8 cellular contexts compared by ENCODE assay signal in the genomic region with DNA sequence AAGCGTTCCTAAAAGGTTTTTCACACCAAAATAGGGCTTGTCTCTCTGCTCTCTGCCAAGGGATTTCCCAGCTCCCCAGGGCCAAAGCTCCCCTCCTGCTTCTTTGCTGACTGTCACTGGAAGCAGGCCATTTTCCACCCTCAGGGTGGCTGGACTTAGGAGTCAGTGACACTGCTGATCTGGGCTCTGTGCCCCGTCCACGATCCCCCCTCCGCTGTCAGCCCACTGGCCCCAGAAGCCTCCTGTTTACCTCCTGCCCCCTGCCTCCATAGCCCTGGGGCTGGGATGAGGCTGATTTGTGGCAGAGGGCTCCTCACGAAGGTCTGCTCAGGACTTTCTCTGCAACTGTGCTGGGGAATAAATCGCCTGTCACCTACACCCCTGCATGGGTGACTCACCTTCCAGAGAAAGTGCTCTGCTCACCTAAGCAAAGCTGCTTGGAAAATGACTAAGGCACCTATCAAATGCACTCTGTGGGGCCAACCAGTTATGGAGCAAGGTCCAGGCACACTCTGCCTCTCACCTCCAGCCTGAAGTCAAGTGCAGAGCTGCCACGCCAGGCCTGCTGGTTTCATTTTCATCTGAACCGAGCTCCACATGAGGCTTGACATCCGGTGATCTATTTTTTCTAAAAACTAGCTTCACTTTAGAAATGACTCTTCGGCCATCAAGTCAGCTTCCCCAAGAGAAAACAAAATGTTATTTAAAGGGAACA. TPM values are rescaled to one million over a fixed set of nuclear protein-coding genes. Genes with fewer than 3 reads are reported as not detected.
DNase-seq lines count a peak whose midpoint lies in the region; ATAC-seq, FAIRE-seq and TF ChIP-seq lines count a peak whose summit lies in the region.

No MANE protein-coding gene starts in this region.

- intact Hi-C loops in posterior vena cava (cut with DNase I) = no loop called here

- H3K36me3 ChIP-seq in bronchial epithelial cell (ENCODE audit: control insufficient read depth, insufficient read depth, low read length) = peaks cover 3% of the 10 kb centered on the region

- H3K4me3 ChIP-seq in bronchial epithelial cell (ENCODE audit: low read depth, low read length) = no peak overlapping the region

- no peaks in the 10 kb centered on the region for H3K27me3 ChIP-seq in bronchial epithelial cell (ENCODE audit: control insufficient read depth, insufficient read depth, low read length)

- H3K4me1 Mint-ChIP-seq in mesothelial cell of epicardium = peaks cover 59% of the 10 kb centered on the region
- H3K4me1 Mint-ChIP-seq in stimulated activated naive B cell treated with anti-CD40 and anti-IgM and Interleukin-4, amounts not matched to agents 10 μg/mL and 1 μg/mL and 100 μg/mL, for 72 hours = peaks cover 53 to 74% of the 10 kb centered on the region in 2 donors

- H3K36me3 Mint-ChIP-seq in mesothelial cell of epicardium = peaks cover 5% of the 10 kb centered on the region
- peaks cover 75 to 86% of the 10 kb centered on the region in 2 donors for H3K36me3 Mint-ChIP-seq in stimulated activated naive B cell treated with anti-CD40 and anti-IgM and Interleukin-4, amounts not matched to agents 10 μg/mL and 1 μg/mL and 100 μg/mL, for 72 hours

- no peaks in the 10 kb centered on the region for H3K27me3 Mint-ChIP-seq in mesothelial cell of epicardium (ENCODE audit: low read depth)
- no peaks in the 10 kb centered on the region for H3K27me3 Mint-ChIP-seq in stimulated activated naive B cell treated with anti-CD40 and anti-IgM and Interleukin-4, amounts not matched to agents 10 μg/mL and 1 μg/mL and 100 μg/mL, for 72 hours

- FAIRE-seq in bronchial epithelial cell (lab: Jason Lieb, UNC) = no peak

- no peak overlapping the region for H3K4me3 Mint-ChIP-seq in mesothelial cell of epicardium
- H3K4me3 Mint-ChIP-seq in stimulated activated naive B cell treated with anti-CD40 and anti-IgM and Interleukin-4, amounts not matched to agents 10 μg/mL and 1 μg/mL and 100 μg/mL, for 72 hours = peak overlapping the region; percentile 81 to 94

- DNase-seq in DMS53 treated with DMSO at 0.1 percent for 48 hours (lab: John Stamatoyannopoulos, UW; ENCODE audit: unreplicated experiment) = peak; percentile 98
- DNase-seq in bronchial epithelial cell (ENCODE audit: low read depth) = peak; percentile 97
- DNase-seq in mesothelial cell of epicardium (ENCODE audit: low spot score in 2 of 2, unreplicated experiment in 2 of 2) = no peak
- DNase-seq in stimulated activated naive B cell treated with anti-CD40 and anti-IgM and Interleukin-4, amounts not matched to agents 10 μg/mL and 1 μg/mL and 100 μg/mL, for 72 hours = peak; percentile 82
- DNase-seq in posterior vena cava (ENCODE audit: low spot score) = no peak
- no peak for DNase-seq in inferior parietal cortex (ENCODE audit: extremely low spot score)

- H3K27ac Mint-ChIP-seq in mesothelial cell of epicardium = peak overlapping the region; percentile 78
- peak overlapping the region; percentile 97 for H3K27ac Mint-ChIP-seq in stimulated activated naive B cell treated with anti-CD40 and anti-IgM and Interleukin-4, amounts not matched to agents 10 μg/mL and 1 μg/mL and 100 μg/mL, for 72 hours

- TF ChIP-seq CTCF in VCaP (conservative IDR thresholded peaks at IDR 0.05) (no peak), bronchial epithelial cell (IDR thresholded peaks at IDR 0.05; ENCODE audit: insufficient read depth, low read length, severe bottlenecking) (no peak), mesothelial cell of epicardium (IDR thresholded peaks at IDR 0.05; ENCODE audit: unreplicated experiment) (no peak)

- H3K27ac ChIP-seq in VCaP = peak overlapping the region; percentile 74

- ATAC-seq in HG03066 (IDR thresholded peaks at IDR 0.05; ENCODE audit: low read depth, unreplicated experiment) = peak; percentile 31
- peak; percentile 53 to 59 for ATAC-seq in stimulated activated naive B cell treated with anti-CD40 and anti-IgM and Interleukin-4, amounts not matched to agents 10 μg/mL and 1 μg/mL and 100 μg/mL, for 72 hours (replicated peaks)

- no peaks in the 10 kb centered on the region for H3K9me3 Mint-ChIP-seq in mesothelial cell of epicardium
- no peaks in the 10 kb centered on the region for H3K9me3 Mint-ChIP-seq in stimulated activated naive B cell treated with anti-CD40 and anti-IgM and Interleukin-4, amounts not matched to agents 10 μg/mL and 1 μg/mL and 100 μg/mL, for 72 hours

RNA-seq across cellular contexts. Expression of a gene that starts 4.9 kb away (rescaled TPM):
- 0.77 and 0.79 TPM in 2 replicates for total RNA-seq in bronchial epithelial cell
- total RNA-seq in mesothelial cell of epicardium = 8.9 to 9.9 TPM (median 9.8 TPM) in 3 replicates
- total RNA-seq in posterior vena cava = 1 to 10 TPM; 9.1 to 9.7 TPM

RNA-seq across cellular contexts. Expression of a gene that starts 50.0 kb away (rescaled TPM):
- total RNA-seq in bronchial epithelial cell (under 0.01 TPM in 1 of 2 replicates, not detected in the other), mesothelial cell of epicardium (not detected in 3 replicates), posterior vena cava (not detected)

Comparison
In these comparisons a context has a peak if more than half of its experiments do, and no peak if none do; other contexts are left out.
1. DNase-seq: peak in DMS53 treated with DMSO at 0.1 percent for 48 hours (single experiment), bronchial epithelial cell (single experiment) and stimulated activated naive B cell treated with anti-CD40 and anti-IgM and Interleukin-4, amounts not matched to agents 10 μg/mL and 1 μg/mL and 100 μg/mL, for 72 hours (single experiment); none in mesothelial cell of epicardium (0 of 2), posterior vena cava (single experiment) and inferior parietal cortex (single experiment).